Comparison of ENCODE assay signal across 1 cellular context in the genomic region with DNA sequence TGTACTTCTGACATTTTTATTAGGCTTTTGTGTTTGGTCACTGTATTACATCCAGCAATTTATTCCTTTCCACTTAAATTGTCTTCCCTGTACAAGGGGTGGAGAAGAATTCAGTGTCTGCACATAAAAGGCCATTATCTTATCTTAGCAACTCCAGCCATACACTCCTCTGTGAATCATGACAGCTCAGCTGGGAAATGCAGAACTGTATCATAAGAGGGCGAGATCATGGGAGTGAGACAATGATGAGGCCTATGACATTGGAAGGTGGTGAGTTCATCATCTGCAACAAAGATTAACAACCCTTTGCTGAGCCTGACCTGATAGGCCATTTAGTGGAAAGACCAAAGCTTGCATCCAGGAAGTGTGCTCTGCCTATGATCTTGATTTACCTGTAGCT.
TF ChIP-seq lines count a peak whose summit lies in the region.

No MANE protein-coding gene starts in this region.

TF ChIP-seq in HEK293, 187 proteins besides CTCF, POLR2A, EP300 and RAD21 (continued from another document and continues in another):
- TF ChIP-seq, protein P1, sequence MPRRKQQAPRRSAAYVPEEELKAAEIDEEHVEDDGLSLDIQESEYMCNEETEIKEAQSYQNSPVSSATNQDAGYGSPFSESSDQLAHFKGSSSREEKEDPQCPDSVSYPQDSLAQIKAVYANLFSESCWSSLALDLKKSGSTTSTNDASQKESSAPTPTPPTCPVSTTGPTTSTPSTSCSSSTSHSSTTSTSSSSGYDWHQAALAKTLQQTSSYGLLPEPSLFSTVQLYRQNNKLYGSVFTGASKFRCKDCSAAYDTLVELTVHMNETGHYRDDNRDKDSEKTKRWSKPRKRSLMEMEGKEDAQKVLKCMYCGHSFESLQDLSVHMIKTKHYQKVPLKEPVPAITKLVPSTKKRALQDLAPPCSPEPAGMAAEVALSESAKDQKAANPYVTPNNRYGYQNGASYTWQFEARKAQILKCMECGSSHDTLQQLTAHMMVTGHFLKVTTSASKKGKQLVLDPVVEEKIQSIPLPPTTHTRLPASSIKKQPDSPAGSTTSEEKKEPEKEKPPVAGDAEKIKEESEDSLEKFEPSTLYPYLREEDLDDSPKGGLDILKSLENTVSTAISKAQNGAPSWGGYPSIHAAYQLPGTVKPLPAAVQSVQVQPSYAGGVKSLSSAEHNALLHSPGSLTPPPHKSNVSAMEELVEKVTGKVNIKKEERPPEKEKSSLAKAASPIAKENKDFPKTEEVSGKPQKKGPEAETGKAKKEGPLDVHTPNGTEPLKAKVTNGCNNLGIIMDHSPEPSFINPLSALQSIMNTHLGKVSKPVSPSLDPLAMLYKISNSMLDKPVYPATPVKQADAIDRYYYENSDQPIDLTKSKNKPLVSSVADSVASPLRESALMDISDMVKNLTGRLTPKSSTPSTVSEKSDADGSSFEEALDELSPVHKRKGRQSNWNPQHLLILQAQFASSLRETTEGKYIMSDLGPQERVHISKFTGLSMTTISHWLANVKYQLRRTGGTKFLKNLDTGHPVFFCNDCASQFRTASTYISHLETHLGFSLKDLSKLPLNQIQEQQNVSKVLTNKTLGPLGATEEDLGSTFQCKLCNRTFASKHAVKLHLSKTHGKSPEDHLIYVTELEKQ (tag by site-specific recombination; IDR thresholded peaks at IDR 0.05; ENCODE audit: borderline replicate concordance): peak; percentile 63; the same call in 1 of the 2 replicates
- TF ChIP-seq ZNF202 (tag by site-specific recombination; IDR thresholded peaks at IDR 0.05; ENCODE audit: borderline replicate concordance): no peak
- TF ChIP-seq EGR2 (tag by site-specific recombination; IDR thresholded peaks at IDR 0.05; ENCODE audit: low read depth): no peak
- no peak for TF ChIP-seq REPIN1 (tag by site-specific recombination; IDR thresholded peaks at IDR 0.05; ENCODE audit: low read depth)
- TF ChIP-seq ZNF23 (tag by site-specific recombination; IDR thresholded peaks at IDR 0.05; ENCODE audit: borderline replicate concordance): no peak
- TF ChIP-seq ZNF248 (tag by site-specific recombination; IDR thresholded peaks at IDR 0.05): no peak
- TF ChIP-seq, protein P2, sequence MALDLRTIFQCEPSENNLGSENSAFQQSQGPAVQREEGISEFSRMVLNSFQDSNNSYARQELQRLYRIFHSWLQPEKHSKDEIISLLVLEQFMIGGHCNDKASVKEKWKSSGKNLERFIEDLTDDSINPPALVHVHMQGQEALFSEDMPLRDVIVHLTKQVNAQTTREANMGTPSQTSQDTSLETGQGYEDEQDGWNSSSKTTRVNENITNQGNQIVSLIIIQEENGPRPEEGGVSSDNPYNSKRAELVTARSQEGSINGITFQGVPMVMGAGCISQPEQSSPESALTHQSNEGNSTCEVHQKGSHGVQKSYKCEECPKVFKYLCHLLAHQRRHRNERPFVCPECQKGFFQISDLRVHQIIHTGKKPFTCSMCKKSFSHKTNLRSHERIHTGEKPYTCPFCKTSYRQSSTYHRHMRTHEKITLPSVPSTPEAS (tag by site-specific recombination; IDR thresholded peaks at IDR 0.05): peak; percentile 35; the same call in 1 of the 2 replicates
- 0 out of 2 replicates have a peak, but pooled peaks have one; percentile 65 for TF ChIP-seq ZSCAN23 (tag by site-specific recombination; IDR thresholded peaks at IDR 0.05)
- no peak for TF ChIP-seq ZNF670 (tag by site-specific recombination; IDR thresholded peaks at IDR 0.05; ENCODE audit: low read depth)
- TF ChIP-seq ZNF560 (tag by site-specific recombination; IDR thresholded peaks at IDR 0.05; ENCODE audit: borderline replicate concordance): no peak
- 0 out of 2 replicates have a peak, but pooled peaks have one; percentile 38 for TF ChIP-seq BCL11A (tag by site-specific recombination; IDR thresholded peaks at IDR 0.05; ENCODE audit: low read depth)
- TF ChIP-seq, protein P3, sequence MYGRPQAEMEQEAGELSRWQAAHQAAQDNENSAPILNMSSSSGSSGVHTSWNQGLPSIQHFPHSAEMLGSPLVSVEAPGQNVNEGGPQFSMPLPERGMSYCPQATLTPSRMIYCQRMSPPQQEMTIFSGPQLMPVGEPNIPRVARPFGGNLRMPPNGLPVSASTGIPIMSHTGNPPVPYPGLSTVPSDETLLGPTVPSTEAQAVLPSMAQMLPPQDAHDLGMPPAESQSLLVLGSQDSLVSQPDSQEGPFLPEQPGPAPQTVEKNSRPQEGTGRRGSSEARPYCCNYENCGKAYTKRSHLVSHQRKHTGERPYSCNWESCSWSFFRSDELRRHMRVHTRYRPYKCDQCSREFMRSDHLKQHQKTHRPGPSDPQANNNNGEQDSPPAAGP (tag by site-specific recombination; IDR thresholded peaks at IDR 0.05): peak; percentile 72
- TF ChIP-seq, protein P4, sequence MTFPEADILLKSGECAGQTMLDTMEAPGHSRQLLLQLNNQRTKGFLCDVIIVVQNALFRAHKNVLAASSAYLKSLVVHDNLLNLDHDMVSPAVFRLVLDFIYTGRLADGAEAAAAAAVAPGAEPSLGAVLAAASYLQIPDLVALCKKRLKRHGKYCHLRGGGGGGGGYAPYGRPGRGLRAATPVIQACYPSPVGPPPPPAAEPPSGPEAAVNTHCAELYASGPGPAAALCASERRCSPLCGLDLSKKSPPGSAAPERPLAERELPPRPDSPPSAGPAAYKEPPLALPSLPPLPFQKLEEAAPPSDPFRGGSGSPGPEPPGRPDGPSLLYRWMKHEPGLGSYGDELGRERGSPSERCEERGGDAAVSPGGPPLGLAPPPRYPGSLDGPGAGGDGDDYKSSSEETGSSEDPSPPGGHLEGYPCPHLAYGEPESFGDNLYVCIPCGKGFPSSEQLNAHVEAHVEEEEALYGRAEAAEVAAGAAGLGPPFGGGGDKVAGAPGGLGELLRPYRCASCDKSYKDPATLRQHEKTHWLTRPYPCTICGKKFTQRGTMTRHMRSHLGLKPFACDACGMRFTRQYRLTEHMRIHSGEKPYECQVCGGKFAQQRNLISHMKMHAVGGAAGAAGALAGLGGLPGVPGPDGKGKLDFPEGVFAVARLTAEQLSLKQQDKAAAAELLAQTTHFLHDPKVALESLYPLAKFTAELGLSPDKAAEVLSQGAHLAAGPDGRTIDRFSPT (tag by site-specific recombination; IDR thresholded peaks at IDR 0.05): peak; percentile 36; the same call in 1 of the 2 replicates
- peak; percentile 66; the same call in 1 of the 2 replicates for TF ChIP-seq KLF10 (tag by site-specific recombination; IDR thresholded peaks at IDR 0.05)
- TF ChIP-seq ZNF175 (tag by site-specific recombination; IDR thresholded peaks at IDR 0.05): no peak
- TF ChIP-seq, protein P5, sequence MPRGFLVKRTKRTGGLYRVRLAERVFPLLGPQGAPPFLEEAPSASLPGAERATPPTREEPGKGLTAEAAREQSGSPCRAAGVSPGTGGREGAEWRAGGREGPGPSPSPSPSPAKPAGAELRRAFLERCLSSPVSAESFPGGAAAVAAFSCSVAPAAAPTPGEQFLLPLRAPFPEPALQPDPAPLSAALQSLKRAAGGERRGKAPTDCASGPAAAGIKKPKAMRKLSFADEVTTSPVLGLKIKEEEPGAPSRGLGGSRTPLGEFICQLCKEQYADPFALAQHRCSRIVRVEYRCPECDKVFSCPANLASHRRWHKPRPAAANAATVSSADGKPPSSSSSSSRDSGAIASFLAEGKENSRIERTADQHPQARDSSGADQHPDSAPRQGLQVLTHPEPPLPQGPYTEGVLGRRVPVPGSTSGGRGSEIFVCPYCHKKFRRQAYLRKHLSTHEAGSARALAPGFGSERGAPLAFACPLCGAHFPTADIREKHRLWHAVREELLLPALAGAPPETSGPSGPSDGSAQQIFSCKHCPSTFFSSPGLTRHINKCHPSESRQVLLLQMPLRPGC (tag by site-specific recombination; IDR thresholded peaks at IDR 0.05): peak; percentile 72
- TF ChIP-seq GLI2 (tag by site-specific recombination; IDR thresholded peaks at IDR 0.05; ENCODE audit: borderline replicate concordance, low read depth): peak; percentile 46; the same call in 1 of the 2 replicates
- peak; percentile 72; the same call in 1 of the 2 replicates for TF ChIP-seq ZNF843 (tag by site-specific recombination; IDR thresholded peaks at IDR 0.05)
- no peak for TF ChIP-seq HOXC10 (CRISPR knock-in tag; IDR thresholded peaks at IDR 0.05)
- peak; percentile 19; the same call in 1 of the 2 replicates for TF ChIP-seq KLF1 (tag by site-specific recombination; IDR thresholded peaks at IDR 0.05)
- TF ChIP-seq, protein P6, sequence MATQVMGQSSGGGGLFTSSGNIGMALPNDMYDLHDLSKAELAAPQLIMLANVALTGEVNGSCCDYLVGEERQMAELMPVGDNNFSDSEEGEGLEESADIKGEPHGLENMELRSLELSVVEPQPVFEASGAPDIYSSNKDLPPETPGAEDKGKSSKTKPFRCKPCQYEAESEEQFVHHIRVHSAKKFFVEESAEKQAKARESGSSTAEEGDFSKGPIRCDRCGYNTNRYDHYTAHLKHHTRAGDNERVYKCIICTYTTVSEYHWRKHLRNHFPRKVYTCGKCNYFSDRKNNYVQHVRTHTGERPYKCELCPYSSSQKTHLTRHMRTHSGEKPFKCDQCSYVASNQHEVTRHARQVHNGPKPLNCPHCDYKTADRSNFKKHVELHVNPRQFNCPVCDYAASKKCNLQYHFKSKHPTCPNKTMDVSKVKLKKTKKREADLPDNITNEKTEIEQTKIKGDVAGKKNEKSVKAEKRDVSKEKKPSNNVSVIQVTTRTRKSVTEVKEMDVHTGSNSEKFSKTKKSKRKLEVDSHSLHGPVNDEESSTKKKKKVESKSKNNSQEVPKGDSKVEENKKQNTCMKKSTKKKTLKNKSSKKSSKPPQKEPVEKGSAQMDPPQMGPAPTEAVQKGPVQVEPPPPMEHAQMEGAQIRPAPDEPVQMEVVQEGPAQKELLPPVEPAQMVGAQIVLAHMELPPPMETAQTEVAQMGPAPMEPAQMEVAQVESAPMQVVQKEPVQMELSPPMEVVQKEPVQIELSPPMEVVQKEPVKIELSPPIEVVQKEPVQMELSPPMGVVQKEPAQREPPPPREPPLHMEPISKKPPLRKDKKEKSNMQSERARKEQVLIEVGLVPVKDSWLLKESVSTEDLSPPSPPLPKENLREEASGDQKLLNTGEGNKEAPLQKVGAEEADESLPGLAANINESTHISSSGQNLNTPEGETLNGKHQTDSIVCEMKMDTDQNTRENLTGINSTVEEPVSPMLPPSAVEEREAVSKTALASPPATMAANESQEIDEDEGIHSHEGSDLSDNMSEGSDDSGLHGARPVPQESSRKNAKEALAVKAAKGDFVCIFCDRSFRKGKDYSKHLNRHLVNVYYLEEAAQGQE (tag by site-specific recombination; IDR thresholded peaks at IDR 0.05): no peak
- TF ChIP-seq OSR2 (tag by site-specific recombination; IDR thresholded peaks at IDR 0.05): peak; percentile 58; the same call in 1 of the 2 replicates
- TF ChIP-seq YY2 (tag by site-specific recombination; IDR thresholded peaks at IDR 0.05): no peak
- TF ChIP-seq, protein P7, sequence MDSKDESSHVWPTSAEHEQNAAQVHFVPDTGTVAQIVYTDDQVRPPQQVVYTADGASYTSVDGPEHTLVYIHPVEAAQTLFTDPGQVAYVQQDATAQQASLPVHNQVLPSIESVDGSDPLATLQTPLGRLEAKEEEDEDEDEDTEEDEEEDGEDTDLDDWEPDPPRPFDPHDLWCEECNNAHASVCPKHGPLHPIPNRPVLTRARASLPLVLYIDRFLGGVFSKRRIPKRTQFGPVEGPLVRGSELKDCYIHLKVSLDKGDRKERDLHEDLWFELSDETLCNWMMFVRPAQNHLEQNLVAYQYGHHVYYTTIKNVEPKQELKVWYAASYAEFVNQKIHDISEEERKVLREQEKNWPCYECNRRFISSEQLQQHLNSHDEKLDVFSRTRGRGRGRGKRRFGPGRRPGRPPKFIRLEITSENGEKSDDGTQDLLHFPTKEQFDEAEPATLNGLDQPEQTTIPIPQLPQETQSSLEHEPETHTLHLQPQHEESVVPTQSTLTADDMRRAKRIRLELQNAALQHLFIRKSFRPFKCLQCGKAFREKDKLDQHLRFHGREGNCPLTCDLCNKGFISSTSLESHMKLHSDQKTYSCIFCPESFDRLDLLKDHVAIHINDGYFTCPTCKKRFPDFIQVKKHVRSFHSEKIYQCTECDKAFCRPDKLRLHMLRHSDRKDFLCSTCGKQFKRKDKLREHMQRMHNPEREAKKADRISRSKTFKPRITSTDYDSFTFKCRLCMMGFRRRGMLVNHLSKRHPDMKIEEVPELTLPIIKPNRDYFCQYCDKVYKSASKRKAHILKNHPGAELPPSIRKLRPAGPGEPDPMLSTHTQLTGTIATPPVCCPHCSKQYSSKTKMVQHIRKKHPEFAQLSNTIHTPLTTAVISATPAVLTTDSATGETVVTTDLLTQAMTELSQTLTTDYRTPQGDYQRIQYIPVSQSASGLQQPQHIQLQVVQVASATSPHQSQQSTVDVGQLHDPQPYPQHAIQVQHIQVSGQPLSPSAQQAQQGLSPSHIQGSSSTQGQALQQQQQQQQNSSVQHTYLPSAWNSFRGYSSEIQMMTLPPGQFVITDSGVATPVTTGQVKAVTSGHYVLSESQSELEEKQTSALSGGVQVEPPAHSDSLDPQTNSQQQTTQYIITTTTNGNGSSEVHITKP (tag by site-specific recombination; IDR thresholded peaks at IDR 0.05): peak; percentile 24; the same call in 1 of the 2 replicates
- TF ChIP-seq, protein P8, sequence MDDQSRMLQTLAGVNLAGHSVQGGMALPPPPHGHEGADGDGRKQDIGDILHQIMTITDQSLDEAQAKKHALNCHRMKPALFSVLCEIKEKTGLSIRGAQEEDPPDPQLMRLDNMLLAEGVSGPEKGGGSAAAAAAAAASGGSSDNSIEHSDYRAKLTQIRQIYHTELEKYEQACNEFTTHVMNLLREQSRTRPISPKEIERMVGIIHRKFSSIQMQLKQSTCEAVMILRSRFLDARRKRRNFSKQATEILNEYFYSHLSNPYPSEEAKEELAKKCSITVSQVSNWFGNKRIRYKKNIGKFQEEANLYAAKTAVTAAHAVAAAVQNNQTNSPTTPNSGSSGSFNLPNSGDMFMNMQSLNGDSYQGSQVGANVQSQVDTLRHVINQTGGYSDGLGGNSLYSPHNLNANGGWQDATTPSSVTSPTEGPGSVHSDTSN (CRISPR knock-in tag; IDR thresholded peaks at IDR 0.05): no peak
- TF ChIP-seq ZNF324 (tag by site-specific recombination; IDR thresholded peaks at IDR 0.05): 0 out of 2 replicates have a peak, but pooled peaks have one; percentile 32
- peak; percentile 45; the same call in 1 of the 2 replicates for TF ChIP-seq GFI1B (tag by site-specific recombination; IDR thresholded peaks at IDR 0.05)
- no peak for TF ChIP-seq ZNF530 (tag by site-specific recombination; IDR thresholded peaks at IDR 0.05; ENCODE audit: low read depth)
- no peak for TF ChIP-seq ZNF514 (tag by site-specific recombination; IDR thresholded peaks at IDR 0.05)
- TF ChIP-seq, protein P9, sequence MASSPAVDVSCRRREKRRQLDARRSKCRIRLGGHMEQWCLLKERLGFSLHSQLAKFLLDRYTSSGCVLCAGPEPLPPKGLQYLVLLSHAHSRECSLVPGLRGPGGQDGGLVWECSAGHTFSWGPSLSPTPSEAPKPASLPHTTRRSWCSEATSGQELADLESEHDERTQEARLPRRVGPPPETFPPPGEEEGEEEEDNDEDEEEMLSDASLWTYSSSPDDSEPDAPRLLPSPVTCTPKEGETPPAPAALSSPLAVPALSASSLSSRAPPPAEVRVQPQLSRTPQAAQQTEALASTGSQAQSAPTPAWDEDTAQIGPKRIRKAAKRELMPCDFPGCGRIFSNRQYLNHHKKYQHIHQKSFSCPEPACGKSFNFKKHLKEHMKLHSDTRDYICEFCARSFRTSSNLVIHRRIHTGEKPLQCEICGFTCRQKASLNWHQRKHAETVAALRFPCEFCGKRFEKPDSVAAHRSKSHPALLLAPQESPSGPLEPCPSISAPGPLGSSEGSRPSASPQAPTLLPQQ (tag by site-specific recombination; IDR thresholded peaks at IDR 0.05): peak; percentile 51; the same call in 1 of the 2 replicates
- TF ChIP-seq SP7 (tag by site-specific recombination; IDR thresholded peaks at IDR 0.05): peak; percentile 86
- no peak for TF ChIP-seq ZNF626 (tag by site-specific recombination; IDR thresholded peaks at IDR 0.05)
- TF ChIP-seq ZNF404 (tag by site-specific recombination; IDR thresholded peaks at IDR 0.05): no peak
- peak; percentile 91 for TF ChIP-seq TRIM28 (IDR thresholded peaks at IDR 0.05; ENCODE audit: borderline replicate concordance, low read length)
- TF ChIP-seq ZNF558 (tag by site-specific recombination; IDR thresholded peaks at IDR 0.05): 0 out of 2 replicates have a peak, but pooled peaks have one; percentile 15
- TF ChIP-seq ZNF658 (tag by site-specific recombination; IDR thresholded peaks at IDR 0.05): no peak
- no peak for TF ChIP-seq ZNF266 (tag by site-specific recombination; IDR thresholded peaks at IDR 0.05; ENCODE audit: low read depth)
